1 cellular context compared by ENCODE assay signal in genomic region chr2:185144159-185144919, GRCh38.
TF ChIP-seq lines count a peak whose summit lies in the region.

No MANE protein-coding gene starts in this region.

TF ChIP-seq in GM23338, 12 proteins besides CTCF, POLR2A, EP300 and RAD21 (continued from another document):
- no peak for TF ChIP-seq ZNF462 (CRISPR knock-in tag; IDR thresholded peaks at IDR 0.05)
- no peak for TF ChIP-seq ZNF331 (CRISPR knock-in tag; IDR thresholded peaks at IDR 0.05; ENCODE audit: low read depth)
- TF ChIP-seq ZNF114 (CRISPR knock-in tag; IDR thresholded peaks at IDR 0.05): no peak
- TF ChIP-seq EZH2phosphoT487 (IDR thresholded peaks at IDR 0.05; ENCODE audit: unreplicated experiment): no peak
- no peak for TF ChIP-seq STAT1 (IDR thresholded peaks at IDR 0.05; ENCODE audit: unreplicated experiment)
- no peak for TF ChIP-seq CREB1 (CRISPR knock-in tag; IDR thresholded peaks at IDR 0.05; ENCODE audit: low read depth)
- no peak for TF ChIP-seq NANOG (IDR thresholded peaks at IDR 0.05; ENCODE audit: borderline replicate concordance)
- no peak for TF ChIP-seq EZH2 (IDR thresholded peaks at IDR 0.05; ENCODE audit: low read depth, unreplicated experiment)
- no peak for TF ChIP-seq REST (IDR thresholded peaks at IDR 0.05; ENCODE audit: unreplicated experiment)
